11 cellular contexts compared by ENCODE assay signal in genomic region chr2:84849271-84849952, GRCh38. TPM values are rescaled to one million over a fixed set of nuclear protein-coding genes. Genes with fewer than 3 reads are reported as not detected.
DNase-seq lines count a peak whose midpoint lies in the region; ATAC-seq, FAIRE-seq and TF ChIP-seq lines count a peak whose summit lies in the region.
"Had no signal": no experiment of that assay in that cellular context is flagged by ENCODE, and none has a peak within 500 bp of the region (broad histone marks: within the 10 kb centered on the region; RNA-seq: fewer than 3 reads in every experiment).

No MANE protein-coding gene starts in this region.

- no peak for ATAC-seq in pancreas

- peak overlapping the region; percentile 37 for H3K27ac ChIP-seq in CD4-positive, alpha-beta memory T cell (ENCODE audit: low read depth, low read length)
- H3K27ac ChIP-seq in pancreas = no peak overlapping the region

- WGBS in pancreas, 2 donors = 75 to 77% methylated on average over 8 of the region's 8 CpGs

- H3K4me1 ChIP-seq in CD4-positive, alpha-beta memory T cell (ENCODE audit: insufficient read depth, low read length) = peaks cover 98% of the 10 kb centered on the region
- H3K4me1 ChIP-seq in pancreas = no peaks in the 10 kb centered on the region

- H3K9me3 ChIP-seq in CD4-positive, alpha-beta memory T cell (ENCODE audit: control insufficient read depth in 1 of 2, low read length in 2 of 2) = peaks cover 0 to 4% of the 10 kb centered on the region in 2 donors
- H3K9me3 ChIP-seq in pancreas = no peaks in the 10 kb centered on the region

- H3K4me1 Mint-ChIP-seq in CD4-positive, alpha-beta memory T cell = peaks cover 80 to 96% (median 88%) of the 10 kb centered on the region in 4 donors

- intact Hi-C loops in CD4-positive, alpha-beta memory T cell (cut with micrococcal nuclease) = no loop called here
- intact Hi-C loops in pancreas (cut with DNase I) = no loop called here

- H3K27me3 ChIP-seq in CD4-positive, alpha-beta memory T cell (ENCODE audit: insufficient read depth, low read length) = no peaks in the 10 kb centered on the region
- H3K27me3 ChIP-seq in pancreas = no peaks in the 10 kb centered on the region

- peaks cover 42 to 50% of the 10 kb centered on the region in 2 donors for H3K36me3 Mint-ChIP-seq in CD4-positive, alpha-beta memory T cell

- CTCF ChIA-PET in CD4-positive, alpha-beta memory T cell (lab: Charles Lee; ENCODE audit: partially characterized antibody) = interaction anchor here (0.7 to 3.7 kb wide), 12 partner anchors 8 to 108 kb away, joined by 3 to 28 read pairs (median 6); no protein-coding TSS in a partner anchor

- peak; percentile 50 to 81 (median 53) for DNase-seq in CD4-positive, alpha-beta memory T cell
- DNase-seq in NCI-H69 (lab: John Stamatoyannopoulos, UW) (peak; percentile 90), islet precursor cell (peak; percentile 43), NCI-H2107 treated with DMSO at 0.1 percent for 48 hours (lab: John Stamatoyannopoulos, UW; ENCODE audit: unreplicated experiment) (no peak), COLO829 (ENCODE audit: low spot score) (no peak), pancreas (no peak)
- peak; percentile 51 for DNase-seq in activated effector memory CD4-positive, alpha-beta T cell treated with Interleukin-2 at 50 U/mL for 16 hours
- DNase-seq in NK-92 treated with Interleukin-12 subunit alpha and Interleukin-12 subunit beta, amount 100 ng/mL, for 24 hours (lab: John Stamatoyannopoulos, UW) = no peak
- DNase-seq: NCI-H1417 treated with DMSO at 0.1 percent for 48 hours had no signal

- H3K4me3 ChIP-seq in CD4-positive, alpha-beta memory T cell (ENCODE audit: low read length in 2 of 2) = peak overlapping the region; percentile 53 to 54
- no peak overlapping the region for H3K4me3 ChIP-seq in pancreas

- peak overlapping the region; percentile 90 to 98 (median 92) for H3K27ac Mint-ChIP-seq in CD4-positive, alpha-beta memory T cell
- H3K27ac Mint-ChIP-seq: dendritic cell treated with granulocyte-macrophage colony-stimulating factor and Interleukin-4, amounts not matched to agents 40 ng/mL and 50 ng/mL, for 4 days had no signal

- peaks cover 11% of the 10 kb centered on the region for H3K36me3 ChIP-seq in CD4-positive, alpha-beta memory T cell (ENCODE audit: insufficient read depth, low read length)
- H3K36me3 ChIP-seq in pancreas = no peaks in the 10 kb centered on the region

- H3K9me3 Mint-ChIP-seq in CD4-positive, alpha-beta memory T cell = peaks cover 0 to 10% (median 6%) of the 10 kb centered on the region in 8 donors

- H3K4me3 Mint-ChIP-seq in CD4-positive, alpha-beta memory T cell = peak overlapping the region; percentile 81 to 91 (median 88)
- H3K4me3 Mint-ChIP-seq: dendritic cell treated with granulocyte-macrophage colony-stimulating factor and Interleukin-4, amounts not matched to agents 40 ng/mL and 50 ng/mL, for 4 days had no signal

- TF ChIP-seq CTCF in pancreas (IDR thresholded peaks at IDR 0.05) = no peak

- no peaks in the 10 kb centered on the region for H3K27me3 Mint-ChIP-seq in CD4-positive, alpha-beta memory T cell

- POLR2A ChIA-PET in CD4-positive, alpha-beta memory T cell (lab: Charles Lee; ENCODE audit: partially characterized antibody) = interaction anchor here (0.6 to 11.4 kb wide), 23 partner anchors 8 to 689 kb away, joined by 3 to 132 read pairs (median 6); partner anchors contain the start of genes MAT2A, TMSB10 and TRABD2A

- no peak for FAIRE-seq in pancreas (lab: Jason Lieb, UNC)
- FAIRE-seq: D721Med had no signal

RNA-seq across cellular contexts. Expression of gene TRABD2A, which starts 31.5 kb away (rescaled TPM):
- total RNA-seq in CD4-positive, alpha-beta memory T cell = 10 to 100 TPM; 83.3 to 90.7 TPM
- polyA plus RNA-seq in CD4-positive, alpha-beta memory T cell = 10 to 100 TPM; 67.1 to 81.2 TPM
- under 1 TPM in 5 of 6 donors, not detected in 1; 0.19 to 0.59 (median 0.28) TPM for total RNA-seq in pancreas
- under 1 TPM; 0.27 to 0.33 TPM for polyA plus RNA-seq in pancreas

RNA-seq across cellular contexts. Expression of gene TMSB10, which starts 56.0 kb away (rescaled TPM):
- total RNA-seq in CD4-positive, alpha-beta memory T cell = 1,000 to 10,000 TPM; 1,218 to 1,245 TPM
- polyA plus RNA-seq in CD4-positive, alpha-beta memory T cell = 1,000 to 10,000 TPM; 5,559 to 6,561 TPM
- 100 to 1,000 TPM; 134 to 700 (median 213) TPM for total RNA-seq in pancreas
- 1,000 to 10,000 TPM in 1 of 2 donors, 100 to 1,000 TPM in 1; 585 to 1,099 TPM for polyA plus RNA-seq in pancreas

Comparison
In these comparisons a context has a peak if more than half of its experiments do, and no peak if none do; other contexts are left out.
1. DNase-seq: peak in CD4-positive, alpha-beta memory T cell (5 of 5), NCI-H69 (single experiment), activated effector memory CD4-positive, alpha-beta T cell treated with Interleukin-2 at 50 U/mL for 16 hours (single experiment) and islet precursor cell (single experiment); none in NCI-H2107 treated with DMSO at 0.1 percent for 48 hours (single experiment), COLO829 (single experiment), NK-92 treated with Interleukin-12 subunit alpha and Interleukin-12 subunit beta, amount 100 ng/mL, for 24 hours (single experiment) and pancreas (0 of 6).
2. H3K4me3 ChIP-seq: peak in CD4-positive, alpha-beta memory T cell (2 of 2); none in pancreas (0 of 4).
3. RNA of gene TRABD2A, which starts 31.5 kb away (total RNA-seq): 83.3 to 90.7 TPM in CD4-positive, alpha-beta memory T cell; 0.19 to 0.59 TPM in pancreas; every median in the first group is over 10 times any median in the second.